Comparison of ENCODE assay signal across 10 cellular contexts in the genomic region with DNA sequence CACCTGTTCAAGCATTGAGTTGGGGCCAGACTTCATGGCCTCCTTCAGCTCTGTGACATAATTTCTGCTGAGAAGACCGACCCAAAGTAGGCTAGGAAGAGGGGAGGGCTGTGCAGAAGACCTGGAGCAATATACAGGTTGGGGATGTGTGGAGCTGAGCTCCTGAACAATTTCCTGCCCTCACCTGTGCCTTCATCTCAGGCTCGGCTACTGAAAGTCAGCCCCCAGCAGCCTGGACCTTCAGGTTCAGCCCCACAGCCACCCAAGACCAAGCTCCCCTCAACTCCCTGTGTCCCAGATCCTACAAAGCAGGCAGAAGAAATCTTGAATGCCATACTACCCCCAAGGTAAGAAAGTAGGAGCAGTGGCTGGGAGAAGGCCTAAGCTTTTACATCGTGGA. TPM values are rescaled to one million over a fixed set of nuclear protein-coding genes. Genes with fewer than 3 reads are reported as not detected.
A peak's percentile ranks its signal among the peaks of the same experiment; 100 is the strongest.
DNase-seq lines count a peak whose midpoint lies in the region; ATAC-seq and TF ChIP-seq lines count a peak whose summit lies in the region.
"Had no signal": no experiment of that assay in that cellular context is flagged by ENCODE, and none has a peak within 500 bp of the region (broad histone marks: within the 10 kb centered on the region; RNA-seq: fewer than 3 reads in every experiment).

No MANE protein-coding gene starts in this region.

- no peaks in the 10 kb centered on the region for H3K27me3 Mint-ChIP-seq in mesothelial cell of epicardium (ENCODE audit: low read depth)

- peaks cover 30% of the 10 kb centered on the region for H3K4me1 Mint-ChIP-seq in mesothelial cell of epicardium

- H3K27ac ChIP-seq in ectodermal cell (ENCODE audit: insufficient read depth, low read depth, low read length, poor library complexity, severe bottlenecking) (no peak overlapping the region), testis (peak overlapping the region in 1 of 2 donors; percentile 64)

- no peaks in the 10 kb centered on the region for H3K9me3 Mint-ChIP-seq in mesothelial cell of epicardium

- TF ChIP-seq CTCF in LNCaP clone FGC (IDR thresholded peaks at IDR 0.05; ENCODE audit: control insufficient read depth, extremely low read depth, insufficient read depth) (no peak), mesothelial cell of epicardium (IDR thresholded peaks at IDR 0.05; ENCODE audit: unreplicated experiment) (no peak), testis (IDR thresholded peaks at IDR 0.05) (no peak)

- intact Hi-C loops in testis (cut with DNase I; ENCODE audit: low total_unique reads), result no loop called here

- H3K4me1 ChIP-seq in ectodermal cell (ENCODE audit: control insufficient read depth, insufficient read depth, low read length) (peaks cover 7% of the 10 kb centered on the region), testis (peaks cover 23% of the 10 kb centered on the region)

- H3K27me3 ChIP-seq in ectodermal cell (ENCODE audit: control insufficient read depth, insufficient read depth, low read length, poor library complexity, severe bottlenecking) (no peaks in the 10 kb centered on the region), testis (no peaks in the 10 kb centered on the region)

- H3K9me3 ChIP-seq in ectodermal cell (ENCODE audit: control insufficient read depth, low read length), result no peaks in the 10 kb centered on the region
- H3K9me3 ChIP-seq in testis, result no peaks in the 10 kb centered on the region

- H3K36me3 Mint-ChIP-seq in mesothelial cell of epicardium, result peaks cover 12% of the 10 kb centered on the region

- DNase-seq in LNCaP clone FGC (ENCODE audit: low read depth) (no peak), mesothelial cell of epicardium (ENCODE audit: low spot score in 2 of 2, unreplicated experiment in 2 of 2) (no peak), testis (no peak), dedifferentiated amniotic fluid mesenchymal stem cell (ENCODE audit: extremely low spot score) (no peak), NCI-H82 treated with DMSO at 0.1 percent for 48 hours (lab: John Stamatoyannopoulos, UW; ENCODE audit: unreplicated experiment) (no peak)
- DNase-seq in activated CD8-positive, alpha-beta memory T cell treated with anti-CD3 and anti-CD28 coated beads for 24 hours, result no peak
- DNase-seq: activated CD4-positive, alpha-beta T cell treated with anti-CD3 and anti-CD28 coated beads for 4 hours had no signal

- 94 to 97% methylated on average over 3 of the region's 3 CpGs for WGBS in ectodermal cell, 2 experiments
- 65 to 70% methylated on average over 3 of the region's 3 CpGs for WGBS in testis, 2 donors

- H3K4me3 ChIP-seq in LNCaP clone FGC (ENCODE audit: low read depth, low read length), result peak overlapping the region; percentile 27
- H3K4me3 ChIP-seq in ectodermal cell (ENCODE audit: insufficient read depth, low read depth, low read length), result peak overlapping the region; percentile 36
- peak overlapping the region; percentile 45 to 50 for H3K4me3 ChIP-seq in testis

- peak overlapping the region; percentile 89 for H3K27ac Mint-ChIP-seq in mesothelial cell of epicardium
- H3K27ac Mint-ChIP-seq: activated naive CD4-positive, alpha-beta T cell treated with anti-CD3 and anti-CD28 coated beads, Interleukin-2, amount 10 ng/mL, durations not matched to agents 7 days and 5 days had no signal

- peak overlapping the region; percentile 79 for H3K4me3 Mint-ChIP-seq in mesothelial cell of epicardium
- H3K4me3 Mint-ChIP-seq: activated naive CD4-positive, alpha-beta T cell treated with anti-CD3 and anti-CD28 coated beads, Interleukin-2, amount 10 ng/mL, durations not matched to agents 7 days and 5 days had no signal

- TF ChIP-seq POLR2A in testis (IDR thresholded peaks at IDR 0.05), result no peak

- no peaks in the 10 kb centered on the region for H3K36me3 ChIP-seq in ectodermal cell (ENCODE audit: control insufficient read depth, insufficient read depth, low read length)
- H3K36me3 ChIP-seq in testis (ENCODE audit: low read depth, missing control alignments), result no peaks in the 10 kb centered on the region

- ATAC-seq in GM18867 (IDR thresholded peaks at IDR 0.05; ENCODE audit: unreplicated experiment), result no peak

RNA-seq across cellular contexts. Expression of gene DNALI1, which starts 0.7 kb away (rescaled TPM):
- 31.6 TPM for polyA plus RNA-seq in ectodermal cell (2013, experiment 1 of 4)
- polyA plus RNA-seq in ectodermal cell (2013, experiment 2 of 4), result 26.7 TPM
- 26.3 TPM for polyA plus RNA-seq in ectodermal cell (2013, experiment 3 of 4)
- 28.3 TPM for polyA plus RNA-seq in ectodermal cell (2013, experiment 4 of 4)
- total RNA-seq in mesothelial cell of epicardium, result 12.5 to 15.7 TPM (median 14.9 TPM) in 3 replicates
- total RNA-seq in testis, result 10 to 100 TPM; 50.5 to 73.0 TPM
- polyA plus RNA-seq in testis (ENCODE audit: insufficient read depth, low read depth, low replicate concordance), result 216 TPM

RNA-seq across cellular contexts. Expression of gene SNIP1, which starts 3.3 kb away (rescaled TPM):
- polyA plus RNA-seq in ectodermal cell (2013, experiment 1 of 4), result 19.5 TPM
- 15.2 TPM for polyA plus RNA-seq in ectodermal cell (2013, experiment 2 of 4)
- polyA plus RNA-seq in ectodermal cell (2013, experiment 3 of 4), result 10.1 TPM
- 13.1 TPM for polyA plus RNA-seq in ectodermal cell (2013, experiment 4 of 4)
- total RNA-seq in mesothelial cell of epicardium (22.9 to 27.1 TPM (median 23.7 TPM) in 3 replicates), testis (10 to 100 TPM; 33.7 to 51.4 TPM)
- polyA plus RNA-seq in testis (ENCODE audit: insufficient read depth, low read depth, low replicate concordance), result 16.8 TPM

RNA-seq across cellular contexts. Expression of gene GNL2, which starts 38.3 kb away (rescaled TPM):
- 74.7 TPM for polyA plus RNA-seq in ectodermal cell (2013, experiment 1 of 4)
- 67.4 TPM for polyA plus RNA-seq in ectodermal cell (2013, experiment 2 of 4)
- polyA plus RNA-seq in ectodermal cell (2013, experiment 3 of 4), result 66.4 TPM
- 74.7 TPM for polyA plus RNA-seq in ectodermal cell (2013, experiment 4 of 4)
- total RNA-seq in mesothelial cell of epicardium (59.3 to 61.8 TPM (median 61.1 TPM) in 3 replicates), testis (10 to 100 TPM; 57.4 to 78.7 TPM)
- polyA plus RNA-seq in testis (ENCODE audit: insufficient read depth, low read depth, low replicate concordance), result 34.4 TPM

RNA-seq across cellular contexts. Expression of gene MEAF6, which starts 42.8 kb away (rescaled TPM):
- polyA plus RNA-seq in ectodermal cell (2013, experiment 1 of 4), result 76.4 TPM
- polyA plus RNA-seq in ectodermal cell (2013, experiment 2 of 4), result 71.4 TPM
- 65.0 TPM for polyA plus RNA-seq in ectodermal cell (2013, experiment 3 of 4)
- polyA plus RNA-seq in ectodermal cell (2013, experiment 4 of 4), result 70.8 TPM
- 58.2 to 58.7 TPM (median 58.4 TPM) in 3 replicates for total RNA-seq in mesothelial cell of epicardium
- total RNA-seq in testis, result 100 to 1,000 TPM; 134 to 140 TPM
- 132 TPM for polyA plus RNA-seq in testis (ENCODE audit: insufficient read depth, low read depth, low replicate concordance)
